ENCODE assay signal across 12 cellular contexts in the genomic region with DNA sequence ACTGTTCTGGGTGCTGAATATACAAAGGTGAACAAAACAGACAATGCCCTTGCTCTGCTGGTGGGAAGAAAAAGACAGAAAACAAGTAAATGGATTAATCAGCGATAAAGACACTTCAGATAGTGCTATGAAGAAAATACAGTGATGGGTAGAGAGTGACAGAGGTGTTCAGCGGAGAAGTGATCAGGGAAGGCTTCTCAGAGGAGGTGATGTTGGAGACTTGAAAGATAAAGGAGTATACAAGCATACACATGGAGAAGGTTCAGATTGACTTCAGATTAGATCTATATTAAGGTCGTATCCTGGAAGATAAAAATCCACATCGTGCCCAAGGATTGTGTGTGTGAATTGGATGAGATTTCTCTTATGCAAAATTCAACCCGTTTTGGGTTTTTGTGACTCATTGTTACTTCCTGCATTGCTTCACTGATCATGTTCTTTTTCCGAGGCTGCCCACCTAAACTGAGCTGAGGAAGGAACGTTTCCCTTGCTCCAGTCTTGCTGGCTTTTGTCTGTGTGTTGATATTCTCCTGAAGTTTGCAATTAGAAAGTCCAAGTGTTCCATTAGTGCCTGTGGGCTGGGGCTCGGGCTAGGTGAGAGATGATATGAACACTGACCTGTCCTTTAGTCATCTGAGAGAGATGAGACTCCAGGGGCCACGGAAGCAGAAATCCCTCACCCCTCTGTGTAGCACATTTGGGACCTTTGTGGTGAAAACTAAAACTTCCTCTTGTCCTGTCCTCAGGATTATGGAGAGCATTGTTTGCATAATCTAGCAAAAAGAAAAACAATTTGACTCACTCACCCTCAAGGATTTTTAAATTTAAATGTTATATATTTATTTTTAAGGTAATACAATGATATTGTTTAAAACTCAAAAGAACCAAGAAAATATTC. TPM values are rescaled to one million over a fixed set of nuclear protein-coding genes. Genes with fewer than 3 reads are reported as not detected.
DNase-seq lines count a peak whose midpoint lies in the region; ATAC-seq and TF ChIP-seq lines count a peak whose summit lies in the region.
"Had no signal": no experiment of that assay in that cellular context is flagged by ENCODE, and none has a peak within 500 bp of the region (broad histone marks: within the 10 kb centered on the region; RNA-seq: fewer than 3 reads in every experiment).

No MANE protein-coding gene starts in this region.

- H3K27ac Mint-ChIP-seq in activated CD8-positive, alpha-beta memory T cell treated with anti-CD3 and anti-CD28 coated beads, Interleukin-2, amount 10 ng/mL, durations not matched to agents 7 days and 5 days, result peak overlapping the region; percentile 3
- H3K27ac Mint-ChIP-seq in activated naive CD8-positive, alpha-beta T cell treated with anti-CD3 and anti-CD28 coated beads, Interleukin-2, amount 50 U/mL, for 24 hours, result peak overlapping the region; percentile 72
- H3K27ac Mint-ChIP-seq in stimulated activated naive CD8-positive, alpha-beta T cell treated with anti-CD3 and anti-CD28 coated beads, Interleukin-15, Interleukin-2, amounts not matched to agents 100 ng/mL and 50 ng/mL, for 24 hours, result peak overlapping the region; percentile 78

- no peak for DNase-seq in activated CD8-positive, alpha-beta memory T cell treated with anti-CD3 and anti-CD28 coated beads, Interleukin-2, amount 10 ng/mL, durations not matched to agents 7 days and 5 days
- no peak for DNase-seq in activated CD8-positive, alpha-beta memory T cell treated with anti-CD3 and anti-CD28 coated beads, Interleukin-2, amount 50 U/mL, for 48 hours
- DNase-seq in KBM-7 (peak; percentile 40), NCI-H1694 treated with DMSO at 0.1 percent for 48 hours (lab: John Stamatoyannopoulos, UW) (no peak), thyroid gland (no peak)
- peak; percentile 29 for DNase-seq in activated naive CD8-positive, alpha-beta T cell treated with anti-CD3 and anti-CD28 coated beads, Interleukin-2, amount 50 U/mL, for 24 hours
- no peak for DNase-seq in activated effector memory CD4-positive, alpha-beta T cell treated with anti-CD3 and anti-CD28 coated beads, Interleukin-2, amount 50 U/mL, for 16 hours
- DNase-seq: adrenal gland, left colon, NCI-H82 had no signal

- H3K27me3 Mint-ChIP-seq in activated CD8-positive, alpha-beta memory T cell treated with anti-CD3 and anti-CD28 coated beads, Interleukin-2, amount 10 ng/mL, durations not matched to agents 7 days and 5 days, result no peaks in the 10 kb centered on the region
- H3K27me3 Mint-ChIP-seq in activated naive CD8-positive, alpha-beta T cell treated with anti-CD3 and anti-CD28 coated beads, Interleukin-2, amount 50 U/mL, for 24 hours, result no peaks in the 10 kb centered on the region
- H3K27me3 Mint-ChIP-seq in stimulated activated naive CD8-positive, alpha-beta T cell treated with anti-CD3 and anti-CD28 coated beads, Interleukin-15, Interleukin-2, amounts not matched to agents 100 ng/mL and 50 ng/mL, for 24 hours, result no peaks in the 10 kb centered on the region

- in situ Hi-C loops in KBM-7 (cut with MboI; ENCODE audit: low pct_unique_long_range_greater_than_20kb, low sequenced_read_pairs), result no loop called here

- ATAC-seq in activated CD8-positive, alpha-beta memory T cell treated with anti-CD3 and anti-CD28 coated beads, Interleukin-2, amount 10 ng/mL, durations not matched to agents 7 days and 5 days, result peak; percentile 57
- peak; percentile 53 for ATAC-seq in activated naive CD8-positive, alpha-beta T cell treated with anti-CD3 and anti-CD28 coated beads, Interleukin-2, amount 50 U/mL, for 24 hours
- ATAC-seq: left colon had no signal

- H3K27ac ChIP-seq in thyroid gland, result no peak overlapping the region
- H3K27ac ChIP-seq: adrenal gland, epithelial cell of prostate had no signal

- H3K4me3 Mint-ChIP-seq in activated CD8-positive, alpha-beta memory T cell treated with anti-CD3 and anti-CD28 coated beads, Interleukin-2, amount 10 ng/mL, durations not matched to agents 7 days and 5 days, result no peak overlapping the region
- peak overlapping the region; percentile 55 for H3K4me3 Mint-ChIP-seq in activated naive CD8-positive, alpha-beta T cell treated with anti-CD3 and anti-CD28 coated beads, Interleukin-2, amount 50 U/mL, for 24 hours
- H3K4me3 Mint-ChIP-seq in stimulated activated naive CD8-positive, alpha-beta T cell treated with anti-CD3 and anti-CD28 coated beads, Interleukin-15, Interleukin-2, amounts not matched to agents 100 ng/mL and 50 ng/mL, for 24 hours, result peak overlapping the region; percentile 55

- H3K36me3 ChIP-seq in thyroid gland, result no peaks in the 10 kb centered on the region
- H3K36me3 ChIP-seq: adrenal gland had no signal

- no peak overlapping the region for H3K4me3 ChIP-seq in thyroid gland (replicated peaks in 1 of 3)
- H3K4me3 ChIP-seq: adrenal gland had no signal

- no peak for TF ChIP-seq CTCF in thyroid gland (IDR thresholded peaks at IDR 0.05)

- H3K9me3 ChIP-seq in thyroid gland, result no peaks in the 10 kb centered on the region
- H3K9me3 ChIP-seq: adrenal gland had no signal

- no peaks in the 10 kb centered on the region for H3K27me3 ChIP-seq in thyroid gland
- H3K27me3 ChIP-seq: adrenal gland had no signal

- intact Hi-C loops in thyroid gland (cut with DNase I), result no loop called here

- H3K4me1 ChIP-seq in thyroid gland, result no peaks in the 10 kb centered on the region
- H3K4me1 ChIP-seq: adrenal gland had no signal

- peaks cover 49% of the 10 kb centered on the region for H3K4me1 Mint-ChIP-seq in activated CD8-positive, alpha-beta memory T cell treated with anti-CD3 and anti-CD28 coated beads, Interleukin-2, amount 10 ng/mL, durations not matched to agents 7 days and 5 days
- H3K4me1 Mint-ChIP-seq in activated naive CD8-positive, alpha-beta T cell treated with anti-CD3 and anti-CD28 coated beads, Interleukin-2, amount 50 U/mL, for 24 hours, result peaks cover 55% of the 10 kb centered on the region
- H3K4me1 Mint-ChIP-seq in stimulated activated naive CD8-positive, alpha-beta T cell treated with anti-CD3 and anti-CD28 coated beads, Interleukin-15, Interleukin-2, amounts not matched to agents 100 ng/mL and 50 ng/mL, for 24 hours (ENCODE audit: low read depth), result peaks cover 66% of the 10 kb centered on the region

- TF ChIP-seq POLR2A in thyroid gland (IDR thresholded peaks at IDR 0.05), result no peak

- WGBS in thyroid gland, 2 donors, result 68 to 72% methylated on average over 9 of the region's 9 CpGs

- peaks cover 27% of the 10 kb centered on the region for H3K36me3 Mint-ChIP-seq in activated CD8-positive, alpha-beta memory T cell treated with anti-CD3 and anti-CD28 coated beads, Interleukin-2, amount 10 ng/mL, durations not matched to agents 7 days and 5 days
- peaks cover 14% of the 10 kb centered on the region for H3K36me3 Mint-ChIP-seq in activated naive CD8-positive, alpha-beta T cell treated with anti-CD3 and anti-CD28 coated beads, Interleukin-2, amount 50 U/mL, for 24 hours (ENCODE audit: low read depth)
- H3K36me3 Mint-ChIP-seq in stimulated activated naive CD8-positive, alpha-beta T cell treated with anti-CD3 and anti-CD28 coated beads, Interleukin-15, Interleukin-2, amounts not matched to agents 100 ng/mL and 50 ng/mL, for 24 hours (ENCODE audit: low read depth), result peaks cover 13% of the 10 kb centered on the region

- CTCF ChIA-PET in activated CD8-positive, alpha-beta memory T cell treated with anti-CD3 and anti-CD28 coated beads, Interleukin-2, amount 10 ng/mL, durations not matched to agents 7 days and 5 days (lab: Charles Lee), result interaction anchor here (1.6 kb wide), 1 partner anchor 27 kb away, joined by 3 read pairs; no protein-coding TSS in a partner anchor

- peaks cover 6% of the 10 kb centered on the region for H3K9me3 Mint-ChIP-seq in activated CD8-positive, alpha-beta memory T cell treated with anti-CD3 and anti-CD28 coated beads, Interleukin-2, amount 10 ng/mL, durations not matched to agents 7 days and 5 days (ENCODE audit: low read depth)
- peaks cover 13% of the 10 kb centered on the region for H3K9me3 Mint-ChIP-seq in activated naive CD8-positive, alpha-beta T cell treated with anti-CD3 and anti-CD28 coated beads, Interleukin-2, amount 50 U/mL, for 24 hours
- peaks cover 6% of the 10 kb centered on the region for H3K9me3 Mint-ChIP-seq in stimulated activated naive CD8-positive, alpha-beta T cell treated with anti-CD3 and anti-CD28 coated beads, Interleukin-15, Interleukin-2, amounts not matched to agents 100 ng/mL and 50 ng/mL, for 24 hours

RNA-seq across cellular contexts. Expression of a gene that starts 27.6 kb away (rescaled TPM):
- 10 to 100 TPM; 10.4 to 13.1 TPM for total RNA-seq in activated CD8-positive, alpha-beta memory T cell treated with anti-CD3 and anti-CD28 coated beads, Interleukin-2, amount 10 ng/mL, durations not matched to agents 7 days and 5 days
- 1 to 10 TPM; 4.5 to 7.2 (median 5.1) TPM for total RNA-seq in thyroid gland

Comparison
In these comparisons a context has a peak if more than half of its experiments do, and no peak if none do; other contexts are left out.
1. DNase-seq: peak in KBM-7 (single experiment) and activated naive CD8-positive, alpha-beta T cell treated with anti-CD3 and anti-CD28 coated beads, Interleukin-2, amount 50 U/mL, for 24 hours (single experiment); none in activated CD8-positive, alpha-beta memory T cell treated with anti-CD3 and anti-CD28 coated beads, Interleukin-2, amount 10 ng/mL, durations not matched to agents 7 days and 5 days (single experiment), activated CD8-positive, alpha-beta memory T cell treated with anti-CD3 and anti-CD28 coated beads, Interleukin-2, amount 50 U/mL, for 48 hours (single experiment), activated effector memory CD4-positive, alpha-beta T cell treated with anti-CD3 and anti-CD28 coated beads, Interleukin-2, amount 50 U/mL, for 16 hours (single experiment), NCI-H1694 treated with DMSO at 0.1 percent for 48 hours (single experiment) and thyroid gland (0 of 2).
2. H3K27ac Mint-ChIP-seq: peak in every context shown above with its lines; median percentile 78 in stimulated activated naive CD8-positive, alpha-beta T cell treated with anti-CD3 and anti-CD28 coated beads, Interleukin-15, Interleukin-2, amounts not matched to agents 100 ng/mL and 50 ng/mL, for 24 hours; 72 in activated naive CD8-positive, alpha-beta T cell treated with anti-CD3 and anti-CD28 coated beads, Interleukin-2, amount 50 U/mL, for 24 hours; 3 in activated CD8-positive, alpha-beta memory T cell treated with anti-CD3 and anti-CD28 coated beads, Interleukin-2, amount 10 ng/mL, durations not matched to agents 7 days and 5 days.